ENCODE assay signal across 8 cellular contexts in the genomic region with DNA sequence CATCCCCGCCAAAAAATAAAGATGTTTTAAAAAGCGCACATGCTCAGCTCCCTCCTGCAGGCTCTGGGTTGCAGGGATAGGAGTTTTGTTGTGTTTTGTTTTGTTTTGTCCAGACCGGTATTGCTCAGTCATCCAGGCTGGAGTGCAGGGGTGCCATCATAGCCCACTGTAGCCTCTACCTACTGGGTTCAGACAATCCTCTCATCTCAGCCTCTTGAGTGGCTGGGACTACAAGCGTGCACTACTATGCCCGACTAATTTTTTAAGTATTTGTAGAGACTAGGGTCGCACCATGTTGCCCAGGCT. TPM values are rescaled to one million over a fixed set of nuclear protein-coding genes. Genes with fewer than 3 reads are reported as not detected.
DNase-seq lines count a peak whose midpoint lies in the region; ATAC-seq and TF ChIP-seq lines count a peak whose summit lies in the region.

No MANE protein-coding gene starts in this region.

- H3K4me3 Mint-ChIP-seq in CD14-positive monocyte (peak overlapping the region; percentile 90 to 95), chondrocyte (ENCODE audit: unreplicated experiment) (peak overlapping the region; percentile 88)
- H3K4me3 Mint-ChIP-seq in natural killer cell treated with Interleukin-12 subunit alpha and Interleukin-12 subunit beta and Interleukin-15 and Interleukin-18, amount 100 ng/mL, for 72 hours = peak overlapping the region; percentile 90

- peaks cover 12% of the 10 kb centered on the region for H3K4me1 Mint-ChIP-seq in CD14-positive monocyte
- H3K4me1 Mint-ChIP-seq in chondrocyte (ENCODE audit: low read depth) = peaks cover 13% of the 10 kb centered on the region
- H3K4me1 Mint-ChIP-seq in natural killer cell treated with Interleukin-12 subunit alpha and Interleukin-12 subunit beta and Interleukin-15 and Interleukin-18, amount 100 ng/mL, for 72 hours (ENCODE audit: low read depth in 2 of 2) = peaks cover 18% of the 10 kb centered on the region in 2 donors

- H3K36me3 Mint-ChIP-seq in CD14-positive monocyte (peaks cover 0 to 3% of the 10 kb centered on the region in 2 donors), chondrocyte (ENCODE audit: low read depth) (no peaks in the 10 kb centered on the region)
- no peaks in the 10 kb centered on the region for H3K36me3 Mint-ChIP-seq in natural killer cell treated with Interleukin-12 subunit alpha and Interleukin-12 subunit beta and Interleukin-15 and Interleukin-18, amount 100 ng/mL, for 72 hours

- peak; percentile 50 for TF ChIP-seq CTCF in CD14-positive monocyte (IDR thresholded peaks at IDR 0.05)
- peak; percentile 11 for TF ChIP-seq CTCF in chondrocyte (IDR thresholded peaks at IDR 0.05)

- H3K4me3 ChIP-seq in HUES6 (ENCODE audit: low read depth, low read length) = peak overlapping the region; percentile 91

- peaks cover 8% of the 10 kb centered on the region; the same call in 1 of the 2 replicates for H3K27me3 ChIP-seq in HUES6 (ENCODE audit: control insufficient read depth, insufficient read depth, low read length)

- H3K27me3 Mint-ChIP-seq in CD14-positive monocyte (ENCODE audit: low read depth in 3 of 3) (peaks cover 1 to 5% (median 2%) of the 10 kb centered on the region in 3 donors), chondrocyte (ENCODE audit: low read depth) (no peaks in the 10 kb centered on the region)
- H3K27me3 Mint-ChIP-seq in natural killer cell treated with Interleukin-12 subunit alpha and Interleukin-12 subunit beta and Interleukin-15 and Interleukin-18, amount 100 ng/mL, for 72 hours = peaks cover 6 to 10% of the 10 kb centered on the region in 2 donors

- H3K9ac ChIP-seq in HUES6 (ENCODE audit: low read length) = peak overlapping the region; percentile 77

- 0 out of 2 replicates have a peak, but pooled peaks cover 2% of the 10 kb centered on the region for H3K36me3 ChIP-seq in HUES6 (ENCODE audit: control insufficient read depth, insufficient read depth, low read length)

- H3K9me3 Mint-ChIP-seq in CD14-positive monocyte = peaks cover 0 to 5% (median 0%) of the 10 kb centered on the region in 7 donors
- H3K9me3 Mint-ChIP-seq in chondrocyte (ENCODE audit: low read depth) = no peaks in the 10 kb centered on the region
- no peaks in the 10 kb centered on the region for H3K9me3 Mint-ChIP-seq in natural killer cell treated with Interleukin-12 subunit alpha and Interleukin-12 subunit beta and Interleukin-15 and Interleukin-18, amount 100 ng/mL, for 72 hours

- no peaks in the 10 kb centered on the region for H3K4me1 ChIP-seq in HUES6 (ENCODE audit: control insufficient read depth, insufficient read depth, low read length)

- intact Hi-C loops in CD14-positive monocyte (cut with micrococcal nuclease) (loop anchor here in 1 of 2 donors (10.0 kb wide), 1 partner anchor 1505 kb away; the partner anchor contains the start of gene MAF), posterior vena cava (cut with DNase I) (no loop called here)

- H3K27ac Mint-ChIP-seq in CD14-positive monocyte (peak overlapping the region in 5 of 7 donors; percentile 83 to 94 (median 92)), chondrocyte (ENCODE audit: unreplicated experiment) (no peak overlapping the region)
- peak overlapping the region; percentile 88 to 95 for H3K27ac Mint-ChIP-seq in natural killer cell treated with Interleukin-12 subunit alpha and Interleukin-12 subunit beta and Interleukin-15 and Interleukin-18, amount 100 ng/mL, for 72 hours

- no peak for ATAC-seq in natural killer cell treated with Interleukin-12 subunit alpha and Interleukin-12 subunit beta and Interleukin-15 and Interleukin-18, amount 100 ng/mL, for 72 hours
- ATAC-seq in HG03342 (IDR thresholded peaks at IDR 0.05; ENCODE audit: unreplicated experiment) = no peak

- no peaks in the 10 kb centered on the region for H3K9me3 ChIP-seq in HUES6 (ENCODE audit: control insufficient read depth, insufficient read depth, low read depth, low read length)

- no peak overlapping the region for H3K27ac ChIP-seq in HUES6 (ENCODE audit: low read depth, low read length)

- DNase-seq in CD14-positive monocyte (ENCODE audit: low spot score) = no peak
- no peak for DNase-seq in chondrocyte (ENCODE audit: low spot score)
- no peak for DNase-seq in natural killer cell treated with Interleukin-12 subunit alpha and Interleukin-12 subunit beta and Interleukin-15 and Interleukin-18, amount 100 ng/mL, for 72 hours (ENCODE audit: low spot score)
- DNase-seq in stimulated activated CD4-positive, alpha-beta T cell treated with anti-CD3 and anti-CD28 coated beads, Interleukin-2, amount 100 ng/mL, for 48 hours = no peak
- no peak for DNase-seq in posterior vena cava (ENCODE audit: low spot score)
- no peak for DNase-seq in stimulated activated CD4-positive, alpha-beta T cell treated with anti-CD3 and anti-CD28 coated beads, Interleukin-2, amount 100 ng/mL, for 24 hours

RNA-seq across cellular contexts. Expression of gene WWOX, which starts 0.7 kb away (rescaled TPM):
- polyA plus RNA-seq in CD14-positive monocyte = 1 to 10 TPM; 4.0 to 6.3 TPM
- total RNA-seq in chondrocyte (11.6 to 17.6 TPM (median 12.1 TPM) in 3 replicates), posterior vena cava (10 to 100 TPM; 12.5 to 16.9 TPM)
- 10 to 100 TPM; 23.0 to 31.7 TPM for total RNA-seq in natural killer cell treated with Interleukin-12 subunit alpha and Interleukin-12 subunit beta and Interleukin-15 and Interleukin-18, amount 100 ng/mL, for 72 hours
